Comparison of ENCODE assay signal across 18 cellular contexts in the genomic region with DNA sequence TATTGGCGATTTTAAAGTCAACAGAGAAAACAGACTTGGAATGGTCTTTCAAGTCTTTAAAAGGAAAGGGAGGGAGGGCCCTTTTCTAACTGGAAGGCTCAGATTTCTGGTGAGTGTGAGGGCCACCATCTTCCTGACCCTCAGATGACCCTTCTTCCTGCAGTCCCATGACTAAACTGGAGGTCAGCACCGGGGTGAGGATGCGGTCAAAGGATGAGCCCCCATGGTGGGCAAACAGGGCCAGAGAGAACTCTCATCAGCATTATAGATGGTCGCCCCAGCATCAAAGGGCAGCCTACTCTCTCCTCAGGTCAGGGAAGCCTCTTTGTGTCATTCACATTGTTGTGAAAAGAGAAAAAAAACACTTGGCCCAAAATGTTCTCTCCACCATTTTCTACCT.
DNase-seq lines count a peak whose midpoint lies in the region; ATAC-seq and TF ChIP-seq lines count a peak whose summit lies in the region.
"Had no signal": no experiment of that assay in that cellular context is flagged by ENCODE, and none has a peak within 500 bp of the region (broad histone marks: within the 10 kb centered on the region; RNA-seq: fewer than 3 reads in every experiment).

No MANE protein-coding gene starts in this region.

- peaks cover 4% of the 10 kb centered on the region for H3K27me3 Mint-ChIP-seq in progenitor cell of endocrine pancreas
- peaks cover 2 to 3% of the 10 kb centered on the region in 2 donors for H3K27me3 Mint-ChIP-seq in CD4-positive, alpha-beta memory T cell

- CTCF ChIA-PET in CD4-positive, alpha-beta memory T cell (lab: Charles Lee; ENCODE audit: partially characterized antibody), result no interaction called here

- no peak for TF ChIP-seq POLR2A in esophagus muscularis mucosa (IDR thresholded peaks at IDR 0.05; ENCODE audit: low read depth)

- H3K27ac Mint-ChIP-seq in progenitor cell of endocrine pancreas, result peak overlapping the region; percentile 29
- H3K27ac Mint-ChIP-seq in CD4-positive, alpha-beta memory T cell, result no peak overlapping the region
- H3K27ac Mint-ChIP-seq: CD8-positive, alpha-beta T cell; HFFc6 had no signal

- DNase-seq in H7 (peak; percentile 20), esophagus muscularis mucosa (ENCODE audit: extremely low spot score) (peak; percentile 50), iPS-NIHi7 (ENCODE audit: extremely low spot score) (peak; percentile 36), progenitor cell of endocrine pancreas (ENCODE audit: low spot score, unreplicated experiment) (no peak), sciatic nerve (ENCODE audit: low spot score) (no peak)
- DNase-seq in CD4-positive, alpha-beta memory T cell, result no peak
- DNase-seq: 8988T; ACHN; C1 segment of cervical spinal cord; CD8-positive, alpha-beta T cell; DMS 273 treated with DMSO at 0.1 percent for 48 hours; DMS53; DMS79 treated with DMSO at 0.1 percent for 48 hours; GF-D8; HFFc6 had no signal

- no peaks in the 10 kb centered on the region for H3K36me3 ChIP-seq in H7 (replicated peaks; ENCODE audit: control insufficient read depth, insufficient read depth, low read length)
- no peaks in the 10 kb centered on the region for H3K36me3 ChIP-seq in esophagus muscularis mucosa
- H3K36me3 ChIP-seq in CD4-positive, alpha-beta memory T cell (ENCODE audit: insufficient read depth, low read length), result no peaks in the 10 kb centered on the region
- H3K36me3 ChIP-seq: HAP-1 had no signal

- H3K36me3 Mint-ChIP-seq in progenitor cell of endocrine pancreas (ENCODE audit: insufficient read depth), result no peaks in the 10 kb centered on the region
- H3K36me3 Mint-ChIP-seq in CD4-positive, alpha-beta memory T cell, result no peaks in the 10 kb centered on the region
- H3K36me3 Mint-ChIP-seq: CD8-positive, alpha-beta T cell had no signal

- 87% methylated on average over 4 of the region's 4 CpGs for WGBS in esophagus muscularis mucosa

- ATAC-seq in GM18867 (IDR thresholded peaks at IDR 0.05; ENCODE audit: unreplicated experiment) (no peak), sciatic nerve (no peak)
- ATAC-seq: CD8-positive, alpha-beta T cell had no signal

- peaks cover 6 to 74% (median 66%) of the 10 kb centered on the region in 4 donors for H3K4me1 ChIP-seq in esophagus muscularis mucosa
- H3K4me1 ChIP-seq in CD4-positive, alpha-beta memory T cell (ENCODE audit: insufficient read depth, low read length), result no peaks in the 10 kb centered on the region
- H3K4me1 ChIP-seq: HAP-1 had no signal

- TF ChIP-seq CTCF in esophagus muscularis mucosa (IDR thresholded peaks at IDR 0.05), result no peak
- no peak for TF ChIP-seq CTCF in progenitor cell of endocrine pancreas (IDR thresholded peaks at IDR 0.05; ENCODE audit: unreplicated experiment)

- H3K4me3 ChIP-seq in H7 (ENCODE audit: insufficient read depth, low read depth, low read length) (no peak overlapping the region), esophagus muscularis mucosa (no peak overlapping the region)
- H3K4me3 ChIP-seq in CD4-positive, alpha-beta memory T cell (ENCODE audit: low read length in 2 of 2), result no peak overlapping the region
- H3K4me3 ChIP-seq: A549, HAP-1 had no signal

- no peak overlapping the region for H3K4me3 Mint-ChIP-seq in progenitor cell of endocrine pancreas (ENCODE audit: low read depth)
- no peak overlapping the region for H3K4me3 Mint-ChIP-seq in CD4-positive, alpha-beta memory T cell
- H3K4me3 Mint-ChIP-seq: CD8-positive, alpha-beta T cell; HFFc6 had no signal

- intact Hi-C loops in esophagus muscularis mucosa (cut with DNase I) (loop anchor here (10.0 kb wide), 1 partner anchor 356 kb away; no protein-coding TSS in a partner anchor), sciatic nerve (cut with DNase I) (no loop called here)
- intact Hi-C loops in CD4-positive, alpha-beta memory T cell (cut with micrococcal nuclease), result no loop called here

- no peak overlapping the region for H3K27ac ChIP-seq in esophagus muscularis mucosa (replicated peaks in 1 of 4)
- H3K27ac ChIP-seq in CD4-positive, alpha-beta memory T cell (ENCODE audit: low read depth, low read length), result no peak overlapping the region
- H3K27ac ChIP-seq: A549 had no signal

- H3K27me3 ChIP-seq in H7 (ENCODE audit: control insufficient read depth, insufficient read depth, low read length) (no peaks in the 10 kb centered on the region; the same call in none of the 2 replicates), esophagus muscularis mucosa (no peaks in the 10 kb centered on the region)
- H3K27me3 ChIP-seq in CD4-positive, alpha-beta memory T cell (ENCODE audit: insufficient read depth, low read length), result no peaks in the 10 kb centered on the region

- no peaks in the 10 kb centered on the region for H3K9me3 Mint-ChIP-seq in progenitor cell of endocrine pancreas (ENCODE audit: low read depth)
- peaks cover 0 to 2% (median 0%) of the 10 kb centered on the region in 8 donors for H3K9me3 Mint-ChIP-seq in CD4-positive, alpha-beta memory T cell
- H3K9me3 Mint-ChIP-seq: CD8-positive, alpha-beta T cell; HFFc6 had no signal

- peaks cover 9% of the 10 kb centered on the region for H3K4me1 Mint-ChIP-seq in progenitor cell of endocrine pancreas (ENCODE audit: low read depth)
- no peaks in the 10 kb centered on the region for H3K4me1 Mint-ChIP-seq in CD4-positive, alpha-beta memory T cell

- TF ChIP-seq EP300 in esophagus muscularis mucosa (IDR thresholded peaks at IDR 0.05), result no peak

- POLR2A ChIA-PET in CD4-positive, alpha-beta memory T cell (lab: Charles Lee; ENCODE audit: partially characterized antibody), result no interaction called here

- no peaks in the 10 kb centered on the region for H3K9me3 ChIP-seq in esophagus muscularis mucosa
- no peaks in the 10 kb centered on the region for H3K9me3 ChIP-seq in CD4-positive, alpha-beta memory T cell (ENCODE audit: control insufficient read depth in 1 of 2, low read length in 2 of 2)
- H3K9me3 ChIP-seq: A549, HAP-1 had no signal

Comparison
In these comparisons a context has a peak if more than half of its experiments do, and no peak if none do; other contexts are left out.
1. DNase-seq: peak in H7 (single experiment), esophagus muscularis mucosa (single experiment) and iPS-NIHi7 (single experiment); none in progenitor cell of endocrine pancreas (single experiment), CD4-positive, alpha-beta memory T cell (0 of 5) and sciatic nerve (single experiment).